ENCODE assay signal across 12 cellular contexts in genomic region chr3:66405701-66406091, GRCh38.
DNase-seq lines count a peak whose midpoint lies in the region; ATAC-seq, FAIRE-seq and TF ChIP-seq lines count a peak whose summit lies in the region.
"Had no signal": no experiment of that assay in that cellular context is flagged by ENCODE, and none has a peak within 500 bp of the region (broad histone marks: within the 10 kb centered on the region; RNA-seq: fewer than 3 reads in every experiment).

No MANE protein-coding gene starts in this region.

- no peak for TF ChIP-seq CTCF in AG09309 (IDR thresholded peaks at IDR 0.05; ENCODE audit: control insufficient read depth, insufficient read depth, low read depth, low read length, missing control alignments)
- no peak for TF ChIP-seq CTCF in esophagus squamous epithelium (IDR thresholded peaks at IDR 0.05)

- CTCF ChIA-PET in activated CD4-positive, alpha-beta memory T cell treated with anti-CD3 and anti-CD28 coated beads for 36 hours (lab: Charles Lee) = interaction anchor here (1.3 to 8.5 kb wide), 3 partner anchors 28 to 417 kb away, joined by 4 to 71 read pairs (median 11); no protein-coding TSS in a partner anchor
- CTCF ChIA-PET in activated CD8-positive, alpha-beta T cell treated with anti-CD3 and anti-CD28 coated beads, Interleukin-2, amount 10 ng/mL, durations not matched to agents 7 days and 5 days (lab: Charles Lee) = interaction anchor here (2.9 kb wide), 1 partner anchor 11 kb away, joined by 18 read pairs; no protein-coding TSS in a partner anchor

- H3K27me3 Mint-ChIP-seq in activated CD4-positive, alpha-beta memory T cell treated with anti-CD3 and anti-CD28 coated beads for 36 hours = no peaks in the 10 kb centered on the region
- H3K27me3 Mint-ChIP-seq in activated CD8-positive, alpha-beta T cell treated with anti-CD3 and anti-CD28 coated beads, Interleukin-2, amount 10 ng/mL, durations not matched to agents 7 days and 5 days (ENCODE audit: low read depth) = no peaks in the 10 kb centered on the region
- H3K27me3 Mint-ChIP-seq: activated naive CD4-positive, alpha-beta T cell treated with anti-CD3 and anti-CD28 coated beads, Interleukin-2, amount 10 ng/mL, durations not matched to agents 7 days and 5 days; naive thymus-derived CD4-positive, alpha-beta T cell had no signal

- no peak overlapping the region for H3K4me3 Mint-ChIP-seq in activated CD4-positive, alpha-beta memory T cell treated with anti-CD3 and anti-CD28 coated beads for 36 hours
- no peak overlapping the region for H3K4me3 Mint-ChIP-seq in activated CD8-positive, alpha-beta T cell treated with anti-CD3 and anti-CD28 coated beads, Interleukin-2, amount 10 ng/mL, durations not matched to agents 7 days and 5 days
- H3K4me3 Mint-ChIP-seq: activated naive CD4-positive, alpha-beta T cell treated with anti-CD3 and anti-CD28 coated beads, Interleukin-2, amount 10 ng/mL, durations not matched to agents 7 days and 5 days; naive thymus-derived CD4-positive, alpha-beta T cell had no signal

- no peaks in the 10 kb centered on the region for H3K4me1 Mint-ChIP-seq in activated CD4-positive, alpha-beta memory T cell treated with anti-CD3 and anti-CD28 coated beads for 36 hours (ENCODE audit: low read depth)
- H3K4me1 Mint-ChIP-seq in activated CD8-positive, alpha-beta T cell treated with anti-CD3 and anti-CD28 coated beads, Interleukin-2, amount 10 ng/mL, durations not matched to agents 7 days and 5 days (ENCODE audit: low read depth) = no peaks in the 10 kb centered on the region
- H3K4me1 Mint-ChIP-seq: activated naive CD4-positive, alpha-beta T cell treated with anti-CD3 and anti-CD28 coated beads, Interleukin-2, amount 10 ng/mL, durations not matched to agents 7 days and 5 days had no signal

- no peaks in the 10 kb centered on the region for H3K9me3 Mint-ChIP-seq in activated CD4-positive, alpha-beta memory T cell treated with anti-CD3 and anti-CD28 coated beads for 36 hours
- no peaks in the 10 kb centered on the region for H3K9me3 Mint-ChIP-seq in activated CD8-positive, alpha-beta T cell treated with anti-CD3 and anti-CD28 coated beads, Interleukin-2, amount 10 ng/mL, durations not matched to agents 7 days and 5 days (ENCODE audit: insufficient read depth)
- H3K9me3 Mint-ChIP-seq: activated naive CD4-positive, alpha-beta T cell treated with anti-CD3 and anti-CD28 coated beads, Interleukin-2, amount 10 ng/mL, durations not matched to agents 7 days and 5 days; naive thymus-derived CD4-positive, alpha-beta T cell had no signal

- peaks cover 18% of the 10 kb centered on the region for H3K36me3 Mint-ChIP-seq in activated CD4-positive, alpha-beta memory T cell treated with anti-CD3 and anti-CD28 coated beads for 36 hours
- H3K36me3 Mint-ChIP-seq in activated CD8-positive, alpha-beta T cell treated with anti-CD3 and anti-CD28 coated beads, Interleukin-2, amount 10 ng/mL, durations not matched to agents 7 days and 5 days (ENCODE audit: low read depth) = peaks cover 1% of the 10 kb centered on the region

- WGBS in esophagus squamous epithelium, 2 donors = 50 to 67% methylated on average over 3 to 8 of the region's 11 CpGs
- 91 to 94% (median 93%) methylated on average over 7 to 11 of the region's 11 CpGs for WGBS in small intestine, 3 donors

- intact Hi-C loops in esophagus squamous epithelium (cut with DNase I) = loop anchor here (5.0 kb wide), 1 partner anchor 412 kb away; no protein-coding TSS in a partner anchor
- intact Hi-C loops in activated CD4-positive, alpha-beta memory T cell treated with anti-CD3 and anti-CD28 coated beads for 36 hours (cut with micrococcal nuclease) = no loop called here

- ATAC-seq in activated CD8-positive, alpha-beta T cell treated with anti-CD3 and anti-CD28 coated beads, Interleukin-2, amount 10 ng/mL, durations not matched to agents 7 days and 5 days = no peak
- ATAC-seq: naive thymus-derived CD4-positive, alpha-beta T cell had no signal

- peak; percentile 52 for DNase-seq in AG09309 (ENCODE audit: low read depth)
- DNase-seq in RCC 7860 (ENCODE audit: low spot score) = peak; percentile 11
- DNase-seq in esophagus squamous epithelium (lab: John Stamatoyannopoulos, UW) = no peak
- DNase-seq in nucleus accumbens (lab: John Stamatoyannopoulos, UW) = peak in 46 of 56 donors; percentile 13 to 91 (median 52)
- no peak for DNase-seq in small intestine
- no peak for DNase-seq in activated CD4-positive, alpha-beta memory T cell treated with anti-CD3 and anti-CD28 coated beads for 36 hours
- DNase-seq in activated CD4-positive, alpha-beta T cell treated with anti-CD3 and anti-CD28 coated beads, Interleukin-2, amount 50 U/mL, for 1 hour = no peak
- no peak for DNase-seq in activated CD8-positive, alpha-beta T cell treated with anti-CD3 and anti-CD28 coated beads, Interleukin-2, amount 10 ng/mL, durations not matched to agents 7 days and 5 days
- DNase-seq: activated naive CD4-positive, alpha-beta T cell treated with anti-CD3 and anti-CD28 coated beads, Interleukin-2, amount 10 ng/mL, durations not matched to agents 7 days and 5 days; naive thymus-derived CD4-positive, alpha-beta T cell; NCI-H1092; WERI-Rb-1 had no signal

- H3K27me3 ChIP-seq in esophagus squamous epithelium = no peaks in the 10 kb centered on the region
- H3K27me3 ChIP-seq in small intestine (ENCODE audit: control insufficient read depth in 2 of 2, insufficient read depth in 2 of 2, low read length in 2 of 2) = no peaks in the 10 kb centered on the region

- H3K4me3 ChIP-seq in AG09309 (ENCODE audit: control insufficient read depth, low read depth, low read length) = no peak overlapping the region
- H3K4me3 ChIP-seq in esophagus squamous epithelium = no peak overlapping the region
- H3K4me3 ChIP-seq in small intestine (ENCODE audit: low read depth in 1 of 2, low read length in 2 of 2) = no peak overlapping the region

- H3K4me1 ChIP-seq in esophagus squamous epithelium (peaks cover 0 to 76% (median 17%) of the 10 kb centered on the region in 3 donors), small intestine (ENCODE audit: control insufficient read depth in 2 of 2, insufficient read depth in 1 of 2, low read depth in 1 of 2, low read length in 1 of 2) (no peaks in the 10 kb centered on the region)

- POLR2A ChIA-PET in activated CD4-positive, alpha-beta memory T cell treated with anti-CD3 and anti-CD28 coated beads for 36 hours (lab: Charles Lee) = no interaction called here
- POLR2A ChIA-PET in activated CD8-positive, alpha-beta T cell treated with anti-CD3 and anti-CD28 coated beads, Interleukin-2, amount 10 ng/mL, durations not matched to agents 7 days and 5 days (lab: Charles Lee) = interaction anchor here (1.0 to 1.1 kb wide), 2 partner anchors 63 to 103 kb away, joined by 3 read pairs; no protein-coding TSS in a partner anchor

- H3K9me3 ChIP-seq in esophagus squamous epithelium (no peaks in the 10 kb centered on the region), small intestine (ENCODE audit: control insufficient read depth, low read depth) (no peaks in the 10 kb centered on the region)

- peaks cover 0 to 84% (median 0%) of the 10 kb centered on the region in 3 donors for H3K36me3 ChIP-seq in esophagus squamous epithelium
- H3K36me3 ChIP-seq in small intestine (ENCODE audit: control insufficient read depth in 2 of 2, insufficient read depth in 2 of 2, low read length in 2 of 2) = peaks cover 3 to 15% of the 10 kb centered on the region in 2 donors

- H3K27ac Mint-ChIP-seq in activated CD4-positive, alpha-beta memory T cell treated with anti-CD3 and anti-CD28 coated beads for 36 hours = no peak overlapping the region
- H3K27ac Mint-ChIP-seq in activated CD8-positive, alpha-beta T cell treated with anti-CD3 and anti-CD28 coated beads, Interleukin-2, amount 10 ng/mL, durations not matched to agents 7 days and 5 days = no peak overlapping the region
- H3K27ac Mint-ChIP-seq: activated naive CD4-positive, alpha-beta T cell treated with anti-CD3 and anti-CD28 coated beads, Interleukin-2, amount 10 ng/mL, durations not matched to agents 7 days and 5 days had no signal

- no peak for TF ChIP-seq POLR2A in esophagus squamous epithelium (IDR thresholded peaks at IDR 0.05)

- FAIRE-seq in RCC 7860 (lab: Jason Lieb, UNC) = no peak
- no peak for FAIRE-seq in small intestine (lab: Jason Lieb, UNC)

- H3K27ac ChIP-seq in esophagus squamous epithelium (peak overlapping the region in 3 of 4 donors; percentile 35 to 64 (median 47)), small intestine (ENCODE audit: low read depth in 1 of 2, low read length in 1 of 2) (no peak overlapping the region)
- H3K27ac ChIP-seq: WERI-Rb-1 had no signal

Comparison
In these comparisons a context has a peak if more than half of its experiments do, and no peak if none do; other contexts are left out.
1. DNase-seq: peak in AG09309 (single experiment), RCC 7860 (single experiment) and nucleus accumbens (46 of 56); none in esophagus squamous epithelium (single experiment), small intestine (single experiment), activated CD4-positive, alpha-beta memory T cell treated with anti-CD3 and anti-CD28 coated beads for 36 hours (single experiment), activated CD4-positive, alpha-beta T cell treated with anti-CD3 and anti-CD28 coated beads, Interleukin-2, amount 50 U/mL, for 1 hour (single experiment) and activated CD8-positive, alpha-beta T cell treated with anti-CD3 and anti-CD28 coated beads, Interleukin-2, amount 10 ng/mL, durations not matched to agents 7 days and 5 days (single experiment).
2. H3K27ac ChIP-seq: peak in esophagus squamous epithelium (3 of 4); none in small intestine (0 of 2).